Comparison of ENCODE assay signal across 21 cellular contexts in genomic region chr1:197598935-197599334, GRCh38.
"Had no signal": no experiment of that assay in that cellular context is flagged by ENCODE, and none has a peak within 500 bp of the region (broad histone marks: within the 10 kb centered on the region; RNA-seq: fewer than 3 reads in every experiment).

No MANE protein-coding gene starts in this region.

- H3K4me3 ChIP-seq: body of pancreas, dorsolateral prefrontal cortex, gastrocnemius medialis, lung, upper lobe of right lung had no signal

- H3K9me3 Mint-ChIP-seq: activated B cell treated with CpG ODN at 0.5 μM for 24 hours; activated CD4-positive, alpha-beta memory T cell treated with anti-CD3 and anti-CD28 coated beads, Interleukin-2, amount 10 ng/mL, durations not matched to agents 7 days and 5 days; activated naive CD8-positive, alpha-beta T cell treated with anti-CD3 and anti-CD28 coated beads, Interleukin-2, amount 10 ng/mL, durations not matched to agents 7 days and 5 days; activated T-helper 17 cell treated with anti-CD3 and anti-CD28 coated beads, Interleukin-2, amount 50 U/mL, for 72 hours; nephron had no signal

- H3K4me3 Mint-ChIP-seq: activated B cell treated with CpG ODN at 0.5 μM for 24 hours; activated CD4-positive, alpha-beta memory T cell treated with anti-CD3 and anti-CD28 coated beads, Interleukin-2, amount 10 ng/mL, durations not matched to agents 7 days and 5 days; activated CD8-positive, alpha-beta memory T cell treated with anti-CD3 and anti-CD28 coated beads, Interleukin-2, amount 10 ng/mL, durations not matched to agents 7 days and 5 days; activated naive CD8-positive, alpha-beta T cell treated with anti-CD3 and anti-CD28 coated beads, Interleukin-2, amount 10 ng/mL, durations not matched to agents 7 days and 5 days; activated T-helper 17 cell treated with anti-CD3 and anti-CD28 coated beads, Interleukin-2, amount 50 U/mL, for 72 hours; nephron had no signal

- H3K4me1 Mint-ChIP-seq: activated B cell treated with CpG ODN at 0.5 μM for 24 hours; activated naive CD8-positive, alpha-beta T cell treated with anti-CD3 and anti-CD28 coated beads, Interleukin-2, amount 10 ng/mL, durations not matched to agents 7 days and 5 days; nephron had no signal

- H3K4me1 ChIP-seq: body of pancreas, gastrocnemius medialis, upper lobe of right lung had no signal

- H3K27ac ChIP-seq: body of pancreas, dorsolateral prefrontal cortex, gastrocnemius medialis, upper lobe of right lung had no signal

- H3K27ac Mint-ChIP-seq: activated B cell treated with CpG ODN at 0.5 μM for 24 hours; activated CD4-positive, alpha-beta memory T cell treated with anti-CD3 and anti-CD28 coated beads, Interleukin-2, amount 10 ng/mL, durations not matched to agents 7 days and 5 days; activated CD8-positive, alpha-beta memory T cell treated with anti-CD3 and anti-CD28 coated beads, Interleukin-2, amount 10 ng/mL, durations not matched to agents 7 days and 5 days; activated naive CD8-positive, alpha-beta T cell treated with anti-CD3 and anti-CD28 coated beads, Interleukin-2, amount 10 ng/mL, durations not matched to agents 7 days and 5 days; activated T-helper 17 cell treated with anti-CD3 and anti-CD28 coated beads, Interleukin-2, amount 50 U/mL, for 72 hours; nephron had no signal

- H3K27me3 ChIP-seq: body of pancreas, dorsolateral prefrontal cortex, gastrocnemius medialis, upper lobe of right lung had no signal

- DNase-seq: activated B cell treated with CpG ODN at 0.5 μM for 24 hours; activated CD4-positive, alpha-beta memory T cell treated with anti-CD3 and anti-CD28 coated beads, Interleukin-2, amount 10 ng/mL, durations not matched to agents 7 days and 5 days; activated CD4-positive, alpha-beta T cell treated with anti-CD3 and anti-CD28 coated beads for 4 hours; activated CD8-positive, alpha-beta memory T cell treated with anti-CD3 and anti-CD28 coated beads, Interleukin-2, amount 10 ng/mL, durations not matched to agents 7 days and 5 days; activated naive CD4-positive, alpha-beta T cell treated with Interleukin-2 at 50 U/mL for 16 hours; activated naive CD8-positive, alpha-beta T cell treated with anti-CD3 and anti-CD28 coated beads, Interleukin-2, amount 10 ng/mL, durations not matched to agents 7 days and 5 days; body of pancreas; caudate nucleus; dorsolateral prefrontal cortex; erythroblast; gastrocnemius medialis; head of caudate nucleus; kidney; midbrain; posterior cingulate gyrus; stimulated activated CD8-positive, alpha-beta memory T cell treated with anti-CD3 and anti-CD28 coated beads, Interleukin-4, amount 100 ng/mL, for 48 hours; stimulated activated naive CD4-positive, alpha-beta T cell; upper lobe of right lung had no signal

- H3K36me3 ChIP-seq: gastrocnemius medialis had no signal

- H3K27me3 Mint-ChIP-seq: activated B cell treated with CpG ODN at 0.5 μM for 24 hours; activated CD4-positive, alpha-beta memory T cell treated with anti-CD3 and anti-CD28 coated beads, Interleukin-2, amount 10 ng/mL, durations not matched to agents 7 days and 5 days; activated CD8-positive, alpha-beta memory T cell treated with anti-CD3 and anti-CD28 coated beads, Interleukin-2, amount 10 ng/mL, durations not matched to agents 7 days and 5 days; activated naive CD8-positive, alpha-beta T cell treated with anti-CD3 and anti-CD28 coated beads, Interleukin-2, amount 10 ng/mL, durations not matched to agents 7 days and 5 days; activated T-helper 17 cell treated with anti-CD3 and anti-CD28 coated beads, Interleukin-2, amount 50 U/mL, for 72 hours had no signal

- H3K9me3 ChIP-seq: body of pancreas, gastrocnemius medialis, upper lobe of right lung had no signal
